ENCODE assay signal across 24 cellular contexts in genomic region chr17:81162491-81162890, GRCh38. TPM values are rescaled to one million over a fixed set of nuclear protein-coding genes. Genes with fewer than 3 reads are reported as not detected.
DNase-seq lines count a peak whose midpoint lies in the region; ATAC-seq, FAIRE-seq and TF ChIP-seq lines count a peak whose summit lies in the region.
"Had no signal": no experiment of that assay in that cellular context is flagged by ENCODE, and none has a peak within 500 bp of the region (broad histone marks: within the 10 kb centered on the region; RNA-seq: fewer than 3 reads in every experiment).

No MANE protein-coding gene starts in this region.

- H3K4me3 Mint-ChIP-seq in natural killer cell treated with Interleukin-12 subunit alpha and Interleukin-12 subunit beta and Interleukin-15 and Interleukin-18, amount 100 ng/mL, for 72 hours = no peak overlapping the region
- H3K4me3 Mint-ChIP-seq: CD4-positive, CD25-positive, alpha-beta regulatory T cell; IgD-negative memory B cell had no signal

- H4K20me1 ChIP-seq in HepG2 (ENCODE audit: insufficient read depth, low read length) (no peaks in the 10 kb centered on the region), H1 (replicated peaks in 1 of 2; ENCODE audit: control insufficient read depth in 1 of 2, insufficient read depth in 2 of 2, low read length in 2 of 2) (peaks cover 0 to 2% of the 10 kb centered on the region in 2 experiments)

- FAIRE-seq in HepG2 (lab: Jason Lieb, UNC) = no peak
- no peak for FAIRE-seq in H1 (lab: Jason Lieb, UNC)
- FAIRE-seq in RCC 7860 (lab: Jason Lieb, UNC) = no peak
- FAIRE-seq: A204.1, GM12892 had no signal

- H2BK12ac ChIP-seq in H1 (ENCODE audit: low read depth, low read length) = no peak overlapping the region

- no peak overlapping the region for H2AFZ ChIP-seq in HepG2 (ENCODE audit: low read length)
- no peak overlapping the region for H2AFZ ChIP-seq in H1 (ENCODE audit: low read length)

- intact Hi-C loops in HepG2 (cut with micrococcal nuclease; ENCODE audit: unreplicated experiment) = no loop called here
- intact Hi-C loops in right lobe of liver (cut with DNase I) = no loop called here

- no peaks in the 10 kb centered on the region for H3K36me3 ChIP-seq in HepG2 (replicated peaks in 1 of 2; ENCODE audit: control insufficient read depth in 1 of 2, insufficient read depth in 2 of 2, low read length in 2 of 2)
- no peaks in the 10 kb centered on the region for H3K36me3 ChIP-seq in right lobe of liver
- H3K36me3 ChIP-seq in H1 (ENCODE audit: control insufficient read depth in 2 of 4, insufficient read depth in 4 of 4, low read length in 3 of 4) = no peaks in the 10 kb centered on the region
- H3K36me3 ChIP-seq: Peyer's patch, SJSA1 had no signal

- WGBS in HepG2 (ENCODE audit: low lambda C conversion rate) = 81% methylated on average over 5 of the region's 11 CpGs
- 100% methylated on average over 1 of the region's 11 CpGs for WGBS in right lobe of liver (ENCODE audit: insufficient coverage, low coverage, low lambda C conversion rate, missing lambda C conversion rate)
- WGBS in H1 (ENCODE audit: extremely low coverage in 1 of 2, insufficient coverage in 1 of 2, insufficient read length in 1 of 2, insufficient replicate concordance in 2 of 2, low coverage in 1 of 2, low lambda C conversion rate in 2 of 2, missing lambda C conversion rate in 1 of 2), 2 experiments = 87% methylated on average over 8 of the region's 11 CpGs; no CpG with 5 or more reads in 1 of the 2 experiments

- H3K9ac ChIP-seq in HepG2 (ENCODE audit: insufficient read depth, low read depth, low read length) (no peak overlapping the region), H1 (replicated peaks in 1 of 4; ENCODE audit: extremely low read depth in 1 of 4, low read depth in 3 of 4, low read length in 3 of 4) (no peak overlapping the region)

- TF ChIP-seq POLR2A in HepG2 (IDR thresholded peaks at IDR 0.05; ENCODE audit: insufficient read depth in 1 of 2, low read depth in 2 of 2, low read length in 2 of 2) (no peak), right lobe of liver (IDR thresholded peaks at IDR 0.05) (no peak), H1 (IDR thresholded peaks at IDR 0.05; ENCODE audit: control extremely low read depth in 1 of 2, low read depth in 2 of 2, low read length in 2 of 2) (no peak)

- no peak overlapping the region for H3K56ac ChIP-seq in H1 (replicated peaks; ENCODE audit: insufficient read length, low read depth, low read length)

- H3K18ac ChIP-seq in H1 (ENCODE audit: extremely low read depth, low read length) = no peak overlapping the region

- H2BK5ac ChIP-seq in H1 (ENCODE audit: low read depth, low read length) = no peak overlapping the region

- H2BK15ac ChIP-seq in H1 (ENCODE audit: low read length) = no peak overlapping the region

- no peak overlapping the region for H4K91ac ChIP-seq in H1 (replicated peaks; ENCODE audit: insufficient read length, low read length)

- POLR2A ChIA-PET in HepG2 (lab: Yijun Ruan, JAX) = no interaction called here
- POLR2A ChIA-PET in H1 (lab: Charles Lee; ENCODE audit: partially characterized antibody) = interaction anchor here (0.7 kb wide), 1 partner anchor 120 kb away, joined by 3 read pairs; no protein-coding TSS in a partner anchor

- no peak overlapping the region for H2BK120ac ChIP-seq in H1 (replicated peaks; ENCODE audit: low read depth, low read length)

- no peak overlapping the region for H3K23ac ChIP-seq in H1 (ENCODE audit: insufficient read length)

- peaks cover 5% of the 10 kb centered on the region; the same call in 1 of the 2 replicates for H3K23me2 ChIP-seq in H1 (ENCODE audit: low read depth, low read length)

- H3K9me3 ChIP-seq in HepG2 (ENCODE audit: low read length) = no peaks in the 10 kb centered on the region
- H3K9me3 ChIP-seq in right lobe of liver = no peaks in the 10 kb centered on the region
- no peaks in the 10 kb centered on the region for H3K9me3 ChIP-seq in H1 (ENCODE audit: insufficient read depth in 2 of 2, low read depth in 1 of 2, low read length in 1 of 2)
- H3K9me3 ChIP-seq: Caco-2, Peyer's patch had no signal

- TF ChIP-seq EP300 in HepG2 (IDR thresholded peaks at IDR 0.05; ENCODE audit: low read depth in 2 of 2, low read length in 2 of 2) (no peak), HepG2 (CRISPR knock-in tag; IDR thresholded peaks at IDR 0.05; ENCODE audit: borderline replicate concordance) (no peak), H1 (IDR thresholded peaks at IDR 0.05; ENCODE audit: borderline replicate concordance in 1 of 2, low read depth in 2 of 2, low read length in 2 of 2) (no peak)

- no peaks in the 10 kb centered on the region for H3K36me3 Mint-ChIP-seq in natural killer cell treated with Interleukin-12 subunit alpha and Interleukin-12 subunit beta and Interleukin-15 and Interleukin-18, amount 100 ng/mL, for 72 hours
- H3K36me3 Mint-ChIP-seq: CD4-positive, CD25-positive, alpha-beta regulatory T cell; IgD-negative memory B cell had no signal

- H2BK20ac ChIP-seq in H1 (ENCODE audit: low read length) = no peak overlapping the region

- no peak overlapping the region for H3K4me2 ChIP-seq in HepG2 (ENCODE audit: low read depth, low read length)
- no peak overlapping the region for H3K4me2 ChIP-seq in H1 (ENCODE audit: insufficient read depth in 1 of 2, low read depth in 2 of 2, low read length in 2 of 2)

- H4K5ac ChIP-seq in H1 (ENCODE audit: insufficient read length, low read depth, low read length) = no peak overlapping the region

- H3K4me1 ChIP-seq in HepG2 (ENCODE audit: insufficient read depth, low read length) (peaks cover 30% of the 10 kb centered on the region), right lobe of liver (peaks cover 0 to 11% (median 0%) of the 10 kb centered on the region in 4 donors), H1 (replicated peaks in 1 of 4; ENCODE audit: control insufficient read depth in 3 of 4, insufficient read depth in 4 of 4, low read length in 3 of 4) (peaks cover 0 to 12% (median 3%) of the 10 kb centered on the region in 4 experiments; a peak in 4 of 7 replicates)
- H3K4me1 ChIP-seq: SJSA1 had no signal

- DNase-seq in HepG2 (ENCODE audit: low spot score) = no peak
- no peak for DNase-seq in right lobe of liver
- no peak for DNase-seq in H1 (ENCODE audit: low read depth in 1 of 2, low spot score in 2 of 2)
- DNase-seq in natural killer cell treated with Interleukin-12 subunit alpha and Interleukin-12 subunit beta and Interleukin-15 and Interleukin-18, amount 100 ng/mL, for 72 hours (ENCODE audit: low spot score) = peak; percentile 61
- DNase-seq in stimulated activated CD8-positive, alpha-beta memory T cell treated with anti-CD3 and anti-CD28 coated beads, Interleukin-4, amount 100 ng/mL, for 48 hours = no peak
- DNase-seq in RCC 7860 (ENCODE audit: low spot score) = no peak
- DNase-seq: Caco-2; CD4-positive, CD25-positive, alpha-beta regulatory T cell; DMS 273 treated with DMSO at 0.1 percent for 48 hours; NCI-H1105; NCI-H146; NCI-H2029 treated with DMSO at 0.1 percent for 48 hours; NCI-H226; NCI-H510A treated with DMSO at 0.1 percent for 48 hours; NCI-H748 treated with DMSO at 0.1 percent for 48 hours; Peyer's patch had no signal

- no peak overlapping the region for H2AK5ac ChIP-seq in H1 (ENCODE audit: low read depth, low read length)

- H3K9me3 Mint-ChIP-seq in natural killer cell treated with Interleukin-12 subunit alpha and Interleukin-12 subunit beta and Interleukin-15 and Interleukin-18, amount 100 ng/mL, for 72 hours = no peaks in the 10 kb centered on the region
- H3K9me3 Mint-ChIP-seq: IgD-negative memory B cell had no signal

- H3K27ac Mint-ChIP-seq in natural killer cell treated with Interleukin-12 subunit alpha and Interleukin-12 subunit beta and Interleukin-15 and Interleukin-18, amount 100 ng/mL, for 72 hours = no peak overlapping the region
- H3K27ac Mint-ChIP-seq: IgD-negative memory B cell had no signal

- peaks cover 0 to 7% of the 10 kb centered on the region in 2 donors for H3K4me1 Mint-ChIP-seq in natural killer cell treated with Interleukin-12 subunit alpha and Interleukin-12 subunit beta and Interleukin-15 and Interleukin-18, amount 100 ng/mL, for 72 hours (ENCODE audit: low read depth in 2 of 2)

- H3K79me2 ChIP-seq in HepG2 (ENCODE audit: insufficient read depth, low read length) (no peaks in the 10 kb centered on the region), H1 (ENCODE audit: control insufficient read depth in 1 of 2, insufficient read depth in 2 of 2, low read length in 2 of 2) (no peaks in the 10 kb centered on the region)

- H3K4me3 ChIP-seq in HepG2 (replicated peaks in 1 of 3; ENCODE audit: insufficient read depth in 1 of 3, low read depth in 2 of 3, low read length in 3 of 3) = no peak overlapping the region
- H3K4me3 ChIP-seq in right lobe of liver = no peak overlapping the region
- H3K4me3 ChIP-seq in H1 (ENCODE audit: extremely low read depth in 1 of 4, insufficient read depth in 2 of 4, low read depth in 3 of 4, low read length in 4 of 4) = no peak overlapping the region
- H3K4me3 ChIP-seq: Peyer's patch, SJSA1 had no signal

- H3K27me3 Mint-ChIP-seq in natural killer cell treated with Interleukin-12 subunit alpha and Interleukin-12 subunit beta and Interleukin-15 and Interleukin-18, amount 100 ng/mL, for 72 hours = peaks cover 0 to 2% of the 10 kb centered on the region in 2 donors

- ATAC-seq in HepG2 (no peak), right lobe of liver (no peak), GM21367 (IDR thresholded peaks at IDR 0.05; ENCODE audit: unreplicated experiment) (no peak)
- no peak for ATAC-seq in natural killer cell treated with Interleukin-12 subunit alpha and Interleukin-12 subunit beta and Interleukin-15 and Interleukin-18, amount 100 ng/mL, for 72 hours

- no peaks in the 10 kb centered on the region for H3K79me1 ChIP-seq in H1 (ENCODE audit: low read depth, low read length)

- H3K27me3 ChIP-seq in HepG2 (ENCODE audit: control insufficient read depth in 1 of 2, insufficient read depth in 2 of 2, low read length in 2 of 2) (no peaks in the 10 kb centered on the region), right lobe of liver (peaks cover 0 to 8% of the 10 kb centered on the region in 2 donors), H1 (replicated peaks in 1 of 4; ENCODE audit: control insufficient read depth in 3 of 4, extremely low read depth in 1 of 4, insufficient read depth in 3 of 4, low read length in 3 of 4) (peaks cover 0 to 7% (median 4%) of the 10 kb centered on the region in 4 experiments; a peak in 5 of 7 replicates)

- CTCF ChIA-PET in HepG2 (lab: Yijun Ruan, JAX; ENCODE audit: low intra/inter-chr PET ratio, low total read pairs) = no interaction called here
- CTCF ChIA-PET in H1 (lab: Charles Lee; ENCODE audit: partially characterized antibody) = interaction anchor here (1.2 kb wide), 1 partner anchor 23 kb away, joined by 3 read pairs; no protein-coding TSS in a partner anchor

- H3K27ac ChIP-seq in HepG2 (ENCODE audit: extremely low read length, insufficient read depth, low read length) (no peak overlapping the region), right lobe of liver (no peak overlapping the region), H1 (ENCODE audit: low read depth, low read length) (no peak overlapping the region)
- H3K27ac ChIP-seq: Peyer's patch, SJSA1 had no signal

- no peak overlapping the region for H3K14ac ChIP-seq in H1 (ENCODE audit: insufficient read length)

- no TSS peak for BruUV-seq in HepG2 (replicated peaks; lab: Mats Ljungman, UMichigan)

- TF ChIP-seq RAD21 in HepG2 (CRISPR knock-in tag; IDR thresholded peaks at IDR 0.05) = no peak
- no peak for TF ChIP-seq RAD21 in H1 (IDR thresholded peaks at IDR 0.05 in 1 of 2, conservative IDR thresholded peaks at IDR 0.05 in 1 of 2; ENCODE audit: low read depth in 2 of 2, low read length in 2 of 2)

- no peak for TF ChIP-seq CTCF in HepG2 (CRISPR knock-in tag; IDR thresholded peaks at IDR 0.05)
- TF ChIP-seq CTCF in right lobe of liver (IDR thresholded peaks at IDR 0.05) = no peak
- no peak for TF ChIP-seq CTCF in H1 (IDR thresholded peaks at IDR 0.05; ENCODE audit: control extremely low read depth in 1 of 3, insufficient read depth in 1 of 3, low read depth in 1 of 3, low read length in 3 of 3)

- H4K8ac ChIP-seq in H1 (ENCODE audit: extremely low read depth, insufficient read depth, low read length) = peak overlapping the region; percentile 68

- H3K4ac ChIP-seq in H1 (replicated peaks; ENCODE audit: insufficient read length, low read depth, low read length) = no peak overlapping the region

- in situ Hi-C loops in HepG2 (cut with HindIII; ENCODE audit: extremely low pct_ligation_motif_present, low pct_unique_long_range_greater_than_20kb) = no loop called here

RNA-seq across cellular contexts. Expression of gene PVALEF, which starts 2.8 kb away (rescaled TPM):
- 0.18 TPM in 1 of 2 replicates, not detected in the other for total RNA-seq in HepG2 (2016; rRNA removed; fragmentation: Illumina TruSeq; extraction: Trizol)
- total RNA-seq in HepG2 (2016; cell fraction: cytosol; rRNA removed; fragmentation: Illumina TruSeq; extraction: Trizol; ENCODE audit: low read depth) = 0.40 and 0.53 TPM in 2 replicates
- 0.13 and 0.22 TPM in 2 replicates for total RNA-seq in HepG2 (2016; cell fraction: insoluble cytoplasmic fraction; rRNA removed; fragmentation: Illumina TruSeq; extraction: Trizol)
- total RNA-seq in HepG2 (2016; cell fraction: membrane; rRNA removed; fragmentation: Illumina TruSeq; extraction: Trizol) = 0.25 and 0.28 TPM in 2 replicates
- 0.28 TPM in 1 of 2 replicates, not detected in the other for total RNA-seq in HepG2 (2016; cell fraction: nucleus; rRNA removed; fragmentation: Illumina TruSeq; extraction: Trizol)
- polyA plus RNA-seq in HepG2 (2011; rRNA removed) = 0.18 and 0.24 TPM in 2 replicates
- polyA plus RNA-seq in HepG2 (2011; cell fraction: cytosol; rRNA removed) = 0.11 TPM in 1 of 2 replicates, not detected in the other
- 0.21 and 0.42 TPM in 2 replicates for polyA plus RNA-seq in HepG2 (2011; cell fraction: nucleus; rRNA removed)
- not detected in 2 replicates for polyA plus RNA-seq in HepG2 (2012)
- 0.29 and 0.34 TPM in 2 replicates for polyA plus RNA-seq in HepG2 (2016; cell fraction: cytosol; fragmentation: Illumina TruSeq; extraction: Trizol; ENCODE audit: low read depth)
- 0.39 and 0.44 TPM in 2 replicates for polyA plus RNA-seq in HepG2 (2016; cell fraction: insoluble cytoplasmic fraction; fragmentation: Illumina TruSeq; extraction: Trizol; ENCODE audit: low read depth)
- polyA plus RNA-seq in HepG2 (2016; cell fraction: membrane; fragmentation: Illumina TruSeq; extraction: Trizol; ENCODE audit: low read depth) = 0.14 and 0.19 TPM in 2 replicates
- 0.36 TPM in 1 of 2 replicates, not detected in the other for polyA plus RNA-seq in HepG2 (2016; cell fraction: nucleus; fragmentation: Illumina TruSeq; extraction: Trizol; ENCODE audit: insufficient read depth, low read depth)
- 0.09 and 0.18 TPM in 2 replicates for polyA minus RNA-seq in HepG2 (2011; rRNA and poly(A)+ RNA removed; ENCODE audit: low replicate concordance)
- polyA minus RNA-seq in HepG2 (2011; cell fraction: cytosol; rRNA and poly(A)+ RNA removed) = not detected in 2 replicates
- polyA minus RNA-seq in HepG2 (2011; cell fraction: nucleus; rRNA and poly(A)+ RNA removed) = not detected in 2 replicates
- not detected for total RNA-seq in right lobe of liver
- not detected in 2 replicates for total RNA-seq in H1 (2021; fragmentation: NEBNext Ultra II Directional; extraction: Animal tissue kit (Norgen Biotek cat#: 25700))
- 0.03 and 0.05 TPM in 2 replicates for polyA plus RNA-seq in H1 (2011; rRNA removed)
- not detected for polyA plus RNA-seq in H1 (2011; cell fraction: cytosol; rRNA removed)
- not detected for polyA plus RNA-seq in H1 (2011; cell fraction: nucleus; rRNA removed)
- polyA plus RNA-seq in H1 (2012, experiment 1 of 2) = 0.12 TPM in 1 of 4 replicates, not detected in the others
- polyA plus RNA-seq in H1 (2012, experiment 2 of 2) = not detected
- polyA plus RNA-seq in H1 (2013, experiment 1 of 2) = not detected
- polyA plus RNA-seq in H1 (2013, experiment 2 of 2) = not detected
- polyA minus RNA-seq in H1 (2011; rRNA and poly(A)+ RNA removed) = not detected in 2 replicates
- polyA minus RNA-seq in H1 (2011; cell fraction: cytosol; rRNA and poly(A)+ RNA removed) = not detected
- polyA minus RNA-seq in H1 (2011; cell fraction: nucleus; rRNA and poly(A)+ RNA removed) = not detected
- not detected for total RNA-seq in natural killer cell treated with Interleukin-12 subunit alpha and Interleukin-12 subunit beta and Interleukin-15 and Interleukin-18, amount 100 ng/mL, for 72 hours
- total RNA-seq: Caco-2; CD4-positive, CD25-positive, alpha-beta regulatory T cell; G401; H4; OCI-LY7; Peyer's patch; SJSA1 had no signal
- polyA plus RNA-seq: CD4-positive, CD25-positive, alpha-beta regulatory T cell; IgD-negative memory B cell had no signal

RNA-seq across cellular contexts. Expression of gene AATK, which starts 3.5 kb away (rescaled TPM):
- total RNA-seq in HepG2 (2016; rRNA removed; fragmentation: Illumina TruSeq; extraction: Trizol) (6.1 and 8.4 TPM in 2 replicates), right lobe of liver (1 to 10 TPM in 2 of 6 experiments, under 1 TPM in 4; 0.31 to 1.2 (median 0.86) TPM)
- total RNA-seq in HepG2 (2016; cell fraction: cytosol; rRNA removed; fragmentation: Illumina TruSeq; extraction: Trizol; ENCODE audit: low read depth) = 1.5 and 2.0 TPM in 2 replicates
- total RNA-seq in HepG2 (2016; cell fraction: insoluble cytoplasmic fraction; rRNA removed; fragmentation: Illumina TruSeq; extraction: Trizol) = 5.3 and 9.5 TPM in 2 replicates
- total RNA-seq in HepG2 (2016; cell fraction: membrane; rRNA removed; fragmentation: Illumina TruSeq; extraction: Trizol) = 2.9 and 3.0 TPM in 2 replicates
- total RNA-seq in HepG2 (2016; cell fraction: nucleus; rRNA removed; fragmentation: Illumina TruSeq; extraction: Trizol) = 9.7 and 12.6 TPM in 2 replicates
- polyA plus RNA-seq in HepG2 (2011; rRNA removed) (2.9 and 5.2 TPM in 2 replicates), H1 (2011; rRNA removed) (1.7 and 3.6 TPM in 2 replicates)
- 2.9 and 4.3 TPM in 2 replicates for polyA plus RNA-seq in HepG2 (2011; cell fraction: cytosol; rRNA removed)
- polyA plus RNA-seq in HepG2 (2011; cell fraction: nucleus; rRNA removed) = 15.0 and 16.5 TPM in 2 replicates
- 4.4 and 8.0 TPM in 2 replicates for polyA plus RNA-seq in HepG2 (2012)
- polyA plus RNA-seq in HepG2 (2016; cell fraction: cytosol; fragmentation: Illumina TruSeq; extraction: Trizol; ENCODE audit: low read depth) = 0.54 and 0.65 TPM in 2 replicates
- polyA plus RNA-seq in HepG2 (2016; cell fraction: insoluble cytoplasmic fraction; fragmentation: Illumina TruSeq; extraction: Trizol; ENCODE audit: low read depth) = 5.7 and 6.0 TPM in 2 replicates
- 1.1 and 1.8 TPM in 2 replicates for polyA plus RNA-seq in HepG2 (2016; cell fraction: membrane; fragmentation: Illumina TruSeq; extraction: Trizol; ENCODE audit: low read depth)
- 14.7 and 18.3 TPM in 2 replicates for polyA plus RNA-seq in HepG2 (2016; cell fraction: nucleus; fragmentation: Illumina TruSeq; extraction: Trizol; ENCODE audit: insufficient read depth, low read depth)
- polyA minus RNA-seq in HepG2 (2011; rRNA and poly(A)+ RNA removed; ENCODE audit: low replicate concordance) = 20.3 and 42.0 TPM in 2 replicates
- 7.4 and 11.0 TPM in 2 replicates for polyA minus RNA-seq in HepG2 (2011; cell fraction: cytosol; rRNA and poly(A)+ RNA removed)
- 3.6 and 4.6 TPM in 2 replicates for polyA minus RNA-seq in HepG2 (2011; cell fraction: nucleus; rRNA and poly(A)+ RNA removed)
- total RNA-seq in H1 (2021; fragmentation: NEBNext Ultra II Directional; extraction: Animal tissue kit (Norgen Biotek cat#: 25700)) = 3.2 and 3.5 TPM in 2 replicates
- 2.2 TPM for polyA plus RNA-seq in H1 (2011; cell fraction: cytosol; rRNA removed)
- polyA plus RNA-seq in H1 (2011; cell fraction: nucleus; rRNA removed) = 7.4 TPM
- polyA plus RNA-seq in H1 (2012, experiment 1 of 2) = 2.2 to 3.3 TPM (median 2.6 TPM) in 4 replicates
- 1.1 TPM for polyA plus RNA-seq in H1 (2012, experiment 2 of 2)
- 1.9 TPM for polyA plus RNA-seq in H1 (2013, experiment 1 of 2)
- 1.8 TPM for polyA plus RNA-seq in H1 (2013, experiment 2 of 2)
- 1.4 and 2.8 TPM in 2 replicates for polyA minus RNA-seq in H1 (2011; rRNA and poly(A)+ RNA removed)
- polyA minus RNA-seq in H1 (2011; cell fraction: cytosol; rRNA and poly(A)+ RNA removed) = 5.8 TPM
- polyA minus RNA-seq in H1 (2011; cell fraction: nucleus; rRNA and poly(A)+ RNA removed) = 4.8 TPM
- total RNA-seq in natural killer cell treated with Interleukin-12 subunit alpha and Interleukin-12 subunit beta and Interleukin-15 and Interleukin-18, amount 100 ng/mL, for 72 hours = 1 to 10 TPM; 1.8 to 7.6 TPM
- total RNA-seq: CD4-positive, CD25-positive, alpha-beta regulatory T cell had no signal
